In genomic region chr2:58051445-58051844, GRCh38 we compare ENCODE assay signal across 1 cellular context.
TF ChIP-seq lines count a peak whose summit lies in the region.

No MANE protein-coding gene starts in this region.

TF ChIP-seq in A549, 52 proteins besides CTCF, POLR2A, EP300 and RAD21 (continued from another document):
- TF ChIP-seq BCL3 (IDR thresholded peaks at IDR 0.05) = no peak
- TF ChIP-seq BHLHE40 (IDR thresholded peaks at IDR 0.05; ENCODE audit: low read depth, low read length) = no peak
- no peak for TF ChIP-seq MAZ (IDR thresholded peaks at IDR 0.05; ENCODE audit: borderline replicate concordance, low read depth, low read length)
- TF ChIP-seq MYC (IDR thresholded peaks at IDR 0.05; ENCODE audit: borderline replicate concordance, low read length) = no peak
- TF ChIP-seq E2F6 (IDR thresholded peaks at IDR 0.05; ENCODE audit: borderline replicate concordance, low read depth) = no peak
- no peak for TF ChIP-seq POLR2AphosphoS2 (conservative IDR thresholded peaks at IDR 0.05; ENCODE audit: low read length)
- TF ChIP-seq RFX5 (IDR thresholded peaks at IDR 0.05) = no peak
- no peak for TF ChIP-seq PBX3 (IDR thresholded peaks at IDR 0.05)
- no peak for TF ChIP-seq RARB (CRISPR knock-in tag; IDR thresholded peaks at IDR 0.05)
- no peak for TF ChIP-seq NPAS2 (CRISPR knock-in tag; IDR thresholded peaks at IDR 0.05; ENCODE audit: borderline replicate concordance)
- TF ChIP-seq ZNF302 (CRISPR knock-in tag; IDR thresholded peaks at IDR 0.05) = no peak
- no peak for TF ChIP-seq MAFK (IDR thresholded peaks at IDR 0.05; ENCODE audit: partially characterized antibody)
- TF ChIP-seq KDM1A (IDR thresholded peaks at IDR 0.05; ENCODE audit: low read depth) = no peak
